In the genomic region with DNA sequence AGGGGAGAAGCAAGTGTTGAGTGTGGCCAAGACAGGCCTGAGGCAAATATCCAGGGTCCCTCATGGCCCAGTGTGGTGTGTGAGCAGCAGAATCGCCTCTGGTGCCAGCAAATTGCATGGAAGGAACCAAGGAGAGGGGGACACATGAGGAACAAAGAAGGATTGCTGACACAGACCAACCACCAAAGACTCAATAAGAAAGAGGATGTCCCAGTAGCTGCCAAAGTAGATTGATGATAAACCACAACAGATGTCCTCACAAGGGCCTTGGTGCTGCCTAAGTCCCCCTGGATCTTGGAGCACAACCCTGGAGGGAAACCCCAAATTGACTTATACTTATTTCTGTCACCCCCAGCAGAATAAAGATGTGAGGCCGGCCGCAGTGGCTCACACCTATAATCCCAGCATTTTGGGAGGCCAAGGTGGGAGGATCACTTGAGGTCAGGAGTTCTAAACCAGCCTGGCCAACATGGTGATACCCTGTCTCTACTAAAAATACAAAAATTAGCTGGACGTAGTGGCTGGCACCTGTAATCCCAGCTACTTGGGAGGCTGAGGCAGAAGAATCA, we compare ENCODE assay signal across 26 cellular contexts. TPM values are rescaled to one million over a fixed set of nuclear protein-coding genes. Genes with fewer than 3 reads are reported as not detected.
DNase-seq lines count a peak whose midpoint lies in the region; ATAC-seq, FAIRE-seq and TF ChIP-seq lines count a peak whose summit lies in the region.
"Had no signal": no experiment of that assay in that cellular context is flagged by ENCODE, and none has a peak within 500 bp of the region (broad histone marks: within the 10 kb centered on the region; RNA-seq: fewer than 3 reads in every experiment).

No MANE protein-coding gene starts in this region.

- no peak overlapping the region for H3K27ac ChIP-seq in right lobe of liver
- H3K27ac ChIP-seq in HepG2 (ENCODE audit: extremely low read length, insufficient read depth, low read length), result no peak overlapping the region
- H3K27ac ChIP-seq in H1 (ENCODE audit: low read depth, low read length), result no peak overlapping the region
- H3K27ac ChIP-seq: A549, BLaER1, PC-9, RWPE1, SK-N-MC had no signal

- peak in 3 of 4 donors; percentile 17 to 40 (median 26) for ATAC-seq in right lobe of liver
- no peak for ATAC-seq in HepG2
- ATAC-seq in mucosa of descending colon, result peak; percentile 14
- no peak for ATAC-seq in GM21423 (IDR thresholded peaks at IDR 0.05; ENCODE audit: unreplicated experiment)
- ATAC-seq in left colon, result no peak
- ATAC-seq: A549, GM12878, K562 had no signal

- POLR2A ChIA-PET in HepG2 (lab: Yijun Ruan, JAX) (no interaction called here), H1 (lab: Charles Lee; ENCODE audit: partially characterized antibody) (no interaction called here)

- H3K4me2 ChIP-seq in HepG2 (ENCODE audit: low read depth, low read length) (no peak overlapping the region), H1 (ENCODE audit: insufficient read depth in 1 of 2, low read depth in 2 of 2, low read length in 2 of 2) (no peak overlapping the region)
- H3K4me2 ChIP-seq: A549, BLaER1, PC-9 had no signal

- H3K18ac ChIP-seq in H1 (ENCODE audit: extremely low read depth, low read length), result no peak overlapping the region

- H2BK15ac ChIP-seq in H1 (ENCODE audit: low read length), result no peak overlapping the region

- no peak overlapping the region for H3K9ac ChIP-seq in HepG2 (ENCODE audit: insufficient read depth, low read depth, low read length)
- H3K9ac ChIP-seq in H1 (replicated peaks in 1 of 4; ENCODE audit: extremely low read depth in 1 of 4, low read depth in 3 of 4, low read length in 3 of 4), result 0 out of 7 replicates have a peak overlapping the region, but pooled peaks of 1 of the 4 experiments have one; percentile 15
- H3K9ac ChIP-seq: BLaER1 had no signal

- in situ Hi-C loops in HepG2 (cut with HindIII; ENCODE audit: extremely low pct_ligation_motif_present, low pct_unique_long_range_greater_than_20kb), result no loop called here

- H3K36me3 ChIP-seq in right lobe of liver, result no peaks in the 10 kb centered on the region
- H3K36me3 ChIP-seq in HepG2 (replicated peaks in 1 of 2; ENCODE audit: control insufficient read depth in 1 of 2, insufficient read depth in 2 of 2, low read length in 2 of 2), result no peaks in the 10 kb centered on the region
- no peaks in the 10 kb centered on the region for H3K36me3 ChIP-seq in H1 (ENCODE audit: control insufficient read depth in 2 of 4, insufficient read depth in 4 of 4, low read length in 3 of 4)
- H3K36me3 ChIP-seq in mucosa of descending colon (ENCODE audit: low read depth), result no peaks in the 10 kb centered on the region
- H3K36me3 ChIP-seq: HAP-1 had no signal

- no peaks in the 10 kb centered on the region; the same call in 1 of the 2 replicates for H3K79me1 ChIP-seq in H1 (ENCODE audit: low read depth, low read length)

- FAIRE-seq in HepG2 (lab: Jason Lieb, UNC) (no peak), H1 (lab: Jason Lieb, UNC) (no peak)
- FAIRE-seq: A549, GM12878, K562 had no signal

- no peak for TF ChIP-seq RAD21 in HepG2 (CRISPR knock-in tag; IDR thresholded peaks at IDR 0.05)
- TF ChIP-seq RAD21 in H1 (IDR thresholded peaks at IDR 0.05 in 1 of 2, conservative IDR thresholded peaks at IDR 0.05 in 1 of 2; ENCODE audit: low read depth in 2 of 2, low read length in 2 of 2), result no peak

- no peak for TF ChIP-seq EP300 in HepG2 (IDR thresholded peaks at IDR 0.05; ENCODE audit: low read depth in 2 of 2, low read length in 2 of 2)
- no peak for TF ChIP-seq EP300 in HepG2 (CRISPR knock-in tag; IDR thresholded peaks at IDR 0.05; ENCODE audit: borderline replicate concordance)
- TF ChIP-seq EP300 in H1 (IDR thresholded peaks at IDR 0.05; ENCODE audit: borderline replicate concordance in 1 of 2, low read depth in 2 of 2, low read length in 2 of 2), result no peak

- 80% methylated on average over 2 of the region's 4 CpGs for WGBS in right lobe of liver (ENCODE audit: insufficient coverage, low coverage, low lambda C conversion rate, missing lambda C conversion rate)
- 45% methylated on average over 4 of the region's 4 CpGs for WGBS in HepG2 (ENCODE audit: low lambda C conversion rate)
- WGBS in H1 (ENCODE audit: extremely low coverage in 1 of 2, insufficient coverage in 1 of 2, insufficient read length in 1 of 2, insufficient replicate concordance in 2 of 2, low coverage in 1 of 2, low lambda C conversion rate in 2 of 2, missing lambda C conversion rate in 1 of 2), 2 experiments, result 93% methylated on average over 4 of the region's 4 CpGs; no CpG with 5 or more reads in 1 of the 2 experiments

- H4K5ac ChIP-seq in H1 (ENCODE audit: insufficient read length, low read depth, low read length), result no peak overlapping the region

- intact Hi-C loops in right lobe of liver (cut with DNase I), result no loop called here
- intact Hi-C loops in HepG2 (cut with micrococcal nuclease; ENCODE audit: unreplicated experiment), result no loop called here
- intact Hi-C loops in mucosa of descending colon (cut with DNase I, micrococcal nuclease), result no loop called here
- intact Hi-C loops in left colon (cut with DNase I, micrococcal nuclease), result no loop called here

- no peak overlapping the region for H2BK20ac ChIP-seq in H1 (ENCODE audit: low read length)

- H2BK120ac ChIP-seq in H1 (replicated peaks; ENCODE audit: low read depth, low read length), result no peak overlapping the region

- H3K56ac ChIP-seq in H1 (replicated peaks; ENCODE audit: insufficient read length, low read depth, low read length), result no peak overlapping the region

- 0 out of 2 replicates have a peak overlapping the region, but pooled peaks have one; percentile 27 for H2BK12ac ChIP-seq in H1 (ENCODE audit: low read depth, low read length)

- BruUV-seq in HepG2 (replicated peaks; lab: Mats Ljungman, UMichigan), result no TSS peak

- H4K8ac ChIP-seq in H1 (ENCODE audit: extremely low read depth, insufficient read depth, low read length), result no peak overlapping the region

- TF ChIP-seq POLR2A in right lobe of liver (IDR thresholded peaks at IDR 0.05) (no peak), HepG2 (IDR thresholded peaks at IDR 0.05; ENCODE audit: insufficient read depth in 1 of 2, low read depth in 2 of 2, low read length in 2 of 2) (no peak), H1 (IDR thresholded peaks at IDR 0.05; ENCODE audit: control extremely low read depth in 1 of 2, low read depth in 2 of 2, low read length in 2 of 2) (no peak)

- H2AFZ ChIP-seq in HepG2 (ENCODE audit: low read length) (no peak overlapping the region), H1 (ENCODE audit: low read length) (no peak overlapping the region)
- H2AFZ ChIP-seq: PC-9 had no signal

- no peaks in the 10 kb centered on the region for H3K9me3 ChIP-seq in right lobe of liver
- H3K9me3 ChIP-seq in HepG2 (ENCODE audit: low read length), result no peaks in the 10 kb centered on the region
- H3K9me3 ChIP-seq in H1 (ENCODE audit: insufficient read depth in 2 of 2, low read depth in 1 of 2, low read length in 1 of 2), result no peaks in the 10 kb centered on the region
- no peaks in the 10 kb centered on the region for H3K9me3 ChIP-seq in mucosa of descending colon
- H3K9me3 ChIP-seq: A549, BLaER1, HAP-1 had no signal

- no peak overlapping the region for H2AK5ac ChIP-seq in H1 (ENCODE audit: low read depth, low read length)

- no peak overlapping the region for H4K91ac ChIP-seq in H1 (replicated peaks; ENCODE audit: insufficient read length, low read length)

- no peaks in the 10 kb centered on the region for H3K4me1 ChIP-seq in right lobe of liver
- H3K4me1 ChIP-seq in HepG2 (ENCODE audit: insufficient read depth, low read length), result no peaks in the 10 kb centered on the region
- no peaks in the 10 kb centered on the region for H3K4me1 ChIP-seq in H1 (replicated peaks in 1 of 4; ENCODE audit: control insufficient read depth in 3 of 4, insufficient read depth in 4 of 4, low read length in 3 of 4)
- no peaks in the 10 kb centered on the region for H3K4me1 ChIP-seq in mucosa of descending colon (ENCODE audit: low read depth)
- H3K4me1 ChIP-seq: A549, BLaER1, HAP-1 had no signal

- no peak overlapping the region for H3K23ac ChIP-seq in H1 (ENCODE audit: insufficient read length)

- no peak overlapping the region for H3K14ac ChIP-seq in H1 (ENCODE audit: insufficient read length)

- H3K79me2 ChIP-seq in HepG2 (ENCODE audit: insufficient read depth, low read length) (no peaks in the 10 kb centered on the region), H1 (ENCODE audit: control insufficient read depth in 1 of 2, insufficient read depth in 2 of 2, low read length in 2 of 2) (no peaks in the 10 kb centered on the region)

- DNase-seq in right lobe of liver (no peak), HepG2 (ENCODE audit: low spot score) (no peak), H1 (ENCODE audit: low read depth in 1 of 2, low spot score in 2 of 2) (no peak), mucosa of descending colon (no peak), left colon (no peak), AG20443 (ENCODE audit: low spot score) (no peak)
- DNase-seq: CD4-positive, alpha-beta T cell; COR-L47; DMS 273 treated with DMSO at 0.1 percent for 48 hours; DMS79 treated with DMSO at 0.1 percent for 48 hours; MM.1S; NCI-H1694; NCI-H2081 treated with DMSO at 0.1 percent for 48 hours; NCI-H2171 treated with DMSO at 0.1 percent for 48 hours; NCI-H526; PC-9; SHP77 treated with DMSO at 0.1 percent for 48 hours; SW 1271 had no signal

- no peaks in the 10 kb centered on the region for H4K20me1 ChIP-seq in HepG2 (ENCODE audit: insufficient read depth, low read length)
- no peaks in the 10 kb centered on the region for H4K20me1 ChIP-seq in H1 (replicated peaks in 1 of 2; ENCODE audit: control insufficient read depth in 1 of 2, insufficient read depth in 2 of 2, low read length in 2 of 2)
- H4K20me1 ChIP-seq: BLaER1 had no signal

- no peak overlapping the region for H2BK5ac ChIP-seq in H1 (ENCODE audit: low read depth, low read length)

- CTCF ChIA-PET in HepG2 (lab: Yijun Ruan, JAX; ENCODE audit: low intra/inter-chr PET ratio, low total read pairs), result no interaction called here
- CTCF ChIA-PET in H1 (lab: Charles Lee; ENCODE audit: partially characterized antibody), result interaction anchor here (0.7 to 1.2 kb wide), 3 partner anchors 10 to 251 kb away, joined by 3 to 6 read pairs (median 3); no protein-coding TSS in a partner anchor

- TF ChIP-seq CTCF in right lobe of liver (IDR thresholded peaks at IDR 0.05) (no peak), HepG2 (CRISPR knock-in tag; IDR thresholded peaks at IDR 0.05) (no peak), H1 (IDR thresholded peaks at IDR 0.05; ENCODE audit: control extremely low read depth in 1 of 3, insufficient read depth in 1 of 3, low read depth in 1 of 3, low read length in 3 of 3) (no peak), mucosa of descending colon (IDR thresholded peaks at IDR 0.05) (no peak)

- H3K4ac ChIP-seq in H1 (replicated peaks; ENCODE audit: insufficient read length, low read depth, low read length), result no peak overlapping the region

- H3K23me2 ChIP-seq in H1 (ENCODE audit: low read depth, low read length), result no peaks in the 10 kb centered on the region

- no peak overlapping the region for H3K4me3 ChIP-seq in right lobe of liver
- no peak overlapping the region for H3K4me3 ChIP-seq in HepG2 (replicated peaks in 1 of 3; ENCODE audit: insufficient read depth in 1 of 3, low read depth in 2 of 3, low read length in 3 of 3)
- no peak overlapping the region for H3K4me3 ChIP-seq in H1 (ENCODE audit: extremely low read depth in 1 of 4, insufficient read depth in 2 of 4, low read depth in 3 of 4, low read length in 4 of 4)
- H3K4me3 ChIP-seq in mucosa of descending colon, result no peak overlapping the region
- H3K4me3 ChIP-seq: A549, BLaER1, GM12878, HAP-1, K562, PC-9, SK-N-MC had no signal

- H3K27me3 ChIP-seq in right lobe of liver (no peaks in the 10 kb centered on the region), HepG2 (ENCODE audit: control insufficient read depth in 1 of 2, insufficient read depth in 2 of 2, low read length in 2 of 2) (no peaks in the 10 kb centered on the region; a peak in 1 of 5 replicates), H1 (replicated peaks in 1 of 4; ENCODE audit: control insufficient read depth in 3 of 4, extremely low read depth in 1 of 4, insufficient read depth in 3 of 4, low read length in 3 of 4) (no peaks in the 10 kb centered on the region)
- H3K27me3 ChIP-seq: BLaER1 had no signal

RNA-seq across cellular contexts. Expression of a gene that starts 10.6 kb away (rescaled TPM):
- total RNA-seq in right lobe of liver, result 1 to 10 TPM; 1.8 to 5.2 (median 3.1) TPM
- total RNA-seq in HepG2 (2016; rRNA removed; fragmentation: Illumina TruSeq; extraction: Trizol), result 1.2 and 1.6 TPM in 2 replicates
- 0.30 and 0.35 TPM in 2 replicates for total RNA-seq in HepG2 (2016; cell fraction: cytosol; rRNA removed; fragmentation: Illumina TruSeq; extraction: Trizol; ENCODE audit: low read depth)
- 0.97 and 1.3 TPM in 2 replicates for total RNA-seq in HepG2 (2016; cell fraction: insoluble cytoplasmic fraction; rRNA removed; fragmentation: Illumina TruSeq; extraction: Trizol)
- 0.48 and 0.90 TPM in 2 replicates for total RNA-seq in HepG2 (2016; cell fraction: membrane; rRNA removed; fragmentation: Illumina TruSeq; extraction: Trizol)
- 2.3 and 3.4 TPM in 2 replicates for total RNA-seq in HepG2 (2016; cell fraction: nucleus; rRNA removed; fragmentation: Illumina TruSeq; extraction: Trizol)
- polyA plus RNA-seq in HepG2 (2011; rRNA removed), result 0.97 and 1.4 TPM in 2 replicates
- 0.67 and 1.4 TPM in 2 replicates for polyA plus RNA-seq in HepG2 (2011; cell fraction: cytosol; rRNA removed)
- 2.5 and 4.1 TPM in 2 replicates for polyA plus RNA-seq in HepG2 (2011; cell fraction: nucleus; rRNA removed)
- 1.3 and 2.1 TPM in 2 replicates for polyA plus RNA-seq in HepG2 (2012)
- 0.36 and 0.60 TPM in 2 replicates for polyA plus RNA-seq in HepG2 (2016; cell fraction: cytosol; fragmentation: Illumina TruSeq; extraction: Trizol; ENCODE audit: low read depth)
- polyA plus RNA-seq in HepG2 (2016; cell fraction: insoluble cytoplasmic fraction; fragmentation: Illumina TruSeq; extraction: Trizol; ENCODE audit: low read depth), result 0.54 and 1.4 TPM in 2 replicates
- 0.17 and 0.35 TPM in 2 replicates for polyA plus RNA-seq in HepG2 (2016; cell fraction: membrane; fragmentation: Illumina TruSeq; extraction: Trizol; ENCODE audit: low read depth)
- polyA plus RNA-seq in HepG2 (2016; cell fraction: nucleus; fragmentation: Illumina TruSeq; extraction: Trizol; ENCODE audit: insufficient read depth, low read depth), result 1.7 and 2.7 TPM in 2 replicates
- polyA minus RNA-seq in HepG2 (2011; rRNA and poly(A)+ RNA removed; ENCODE audit: low replicate concordance), result 0.19 and 1.8 TPM in 2 replicates
- 0.79 and 0.89 TPM in 2 replicates for polyA minus RNA-seq in HepG2 (2011; cell fraction: cytosol; rRNA and poly(A)+ RNA removed)
- polyA minus RNA-seq in HepG2 (2011; cell fraction: nucleus; rRNA and poly(A)+ RNA removed), result 9.7 and 10.2 TPM in 2 replicates
- 9.4 and 11.4 TPM in 2 replicates for total RNA-seq in H1 (2021; fragmentation: NEBNext Ultra II Directional; extraction: Animal tissue kit (Norgen Biotek cat#: 25700))
- polyA plus RNA-seq in H1 (2011; rRNA removed), result 5.8 and 7.1 TPM in 2 replicates
- polyA plus RNA-seq in H1 (2011; cell fraction: cytosol; rRNA removed), result 8.0 TPM
- polyA plus RNA-seq in H1 (2011; cell fraction: nucleus; rRNA removed), result 17.1 TPM
- polyA plus RNA-seq in H1 (2012, experiment 1 of 2), result 5.4 to 8.5 TPM (median 6.9 TPM) in 4 replicates
- 0.88 TPM for polyA plus RNA-seq in H1 (2012, experiment 2 of 2)
- polyA plus RNA-seq in H1 (2013, experiment 1 of 2), result 3.8 TPM
- 3.6 TPM for polyA plus RNA-seq in H1 (2013, experiment 2 of 2)
- 19.3 and 22.0 TPM in 2 replicates for polyA minus RNA-seq in H1 (2011; rRNA and poly(A)+ RNA removed)
- polyA minus RNA-seq in H1 (2011; cell fraction: cytosol; rRNA and poly(A)+ RNA removed), result 7.9 TPM
- polyA minus RNA-seq in H1 (2011; cell fraction: nucleus; rRNA and poly(A)+ RNA removed), result 38.8 TPM
- 1 to 10 TPM; 6.4 to 9.0 (median 8.6) TPM for total RNA-seq in mucosa of descending colon
- total RNA-seq in left colon, result 1 to 10 TPM; 7.9 to 8.0 TPM

Comparison
In these comparisons a context has a peak if more than half of its experiments do, and no peak if none do; other contexts are left out.
1. ATAC-seq: peak in right lobe of liver (3 of 4) and mucosa of descending colon (single experiment); none in HepG2 (single experiment), GM21423 (single experiment) and left colon (single experiment).